ENCODE assay signal across 27 cellular contexts in genomic region chr20:7428946-7429345, GRCh38.
"Had no signal": no experiment of that assay in that cellular context is flagged by ENCODE, and none has a peak within 500 bp of the region (broad histone marks: within the 10 kb centered on the region; RNA-seq: fewer than 3 reads in every experiment).

No MANE protein-coding gene starts in this region.

- H3K4me1 ChIP-seq: stomach, suprapubic skin, testis, thyroid gland, tibial artery, tibial nerve, transverse colon, upper lobe of left lung, upper lobe of right lung, uterus, vagina had no signal

- DNase-seq: stimulated activated CD4-positive, alpha-beta T cell treated with anti-CD3 and anti-CD28 coated beads, Interleukin-2, amount 100 ng/mL, for 48 hours; stimulated activated CD4-positive, alpha-beta T cell treated with anti-CD3 and anti-CD28 coated beads, Interleukin-4, amount 100 ng/mL, for 1 hour; stimulated activated CD4-positive, alpha-beta T cell treated with anti-CD3 and anti-CD28 coated beads, Interleukin-4, amount 100 ng/mL, for 24 hours; stimulated activated CD4-positive, alpha-beta T cell treated with anti-CD3 and anti-CD28 coated beads, Interleukin-4, amount 100 ng/mL, for 4 hours; stimulated activated CD8-positive, alpha-beta memory T cell treated with anti-CD3 and anti-CD28 coated beads, Interleukin-4, amount 100 ng/mL, for 48 hours; stimulated activated naive B cell treated with anti-CD40 and anti-IgM and Interleukin-4, amounts not matched to agents 10 μg/mL and 1 μg/mL and 100 μg/mL, for 72 hours; stimulated activated naive CD4-positive, alpha-beta T cell; stimulated activated naive CD4-positive, alpha-beta T cell treated with Interleukin-2 at 50 U/mL for 16 hours; stimulated activated naive CD8-positive, alpha-beta T cell treated with anti-CD3 and anti-CD28 coated beads, Interleukin-15, amount 100 ng/mL, for 72 hours; stimulated activated naive CD8-positive, alpha-beta T cell treated with anti-CD3 and anti-CD28 coated beads, Interleukin-15, Interleukin-2, amounts not matched to agents 100 U/mL and 50 U/mL, for 24 hours; stomach; substantia nigra; testis; thyroid gland; tibial artery; transverse colon; trophoblast cell; upper lobe of left lung; upper lobe of right lung; uterus had no signal

- H3K36me3 ChIP-seq: stomach, suprapubic skin, thoracic aorta, thyroid gland, tibial artery, tibial nerve, transverse colon, upper lobe of left lung, upper lobe of right lung, uterus, vagina had no signal

- H3K27me3 ChIP-seq: stomach, suprapubic skin, testis, thyroid gland, tibial artery, tibial nerve, transverse colon, upper lobe of left lung, upper lobe of right lung, uterus, vagina had no signal

- H3K27ac ChIP-seq: stomach, suprapubic skin, testis, thoracic aorta, thyroid gland, tibial artery, tibial nerve, transverse colon, upper lobe of left lung, upper lobe of right lung, uterus, vagina had no signal

- H3K9me3 ChIP-seq: stomach, suprapubic skin, testis, thoracic aorta, thyroid gland, tibial artery, tibial nerve, transverse colon, upper lobe of left lung, upper lobe of right lung, uterus, vagina had no signal

- FAIRE-seq: urothelium cell line had no signal

- H3K4me3 ChIP-seq: stomach, suprapubic skin, testis, thoracic aorta, thyroid gland, tibial artery, tibial nerve, transverse colon, upper lobe of left lung, upper lobe of right lung, uterus, vagina had no signal

- ATAC-seq: stimulated activated effector memory CD8-positive, alpha-beta T cell treated with anti-CD3 and anti-CD28 coated beads, Interleukin-12 subunit alpha, Interleukin-12 subunit beta, amount 100 ng/mL, for 72 hours; stimulated activated memory B cell treated with anti-CD40 and anti-IgM and Interleukin-4, amounts not matched to agents 10 μg/mL and 1 μg/mL and 100 μg/mL, for 72 hours; stimulated activated naive B cell treated with anti-CD40 and anti-IgM and Interleukin-4, amounts not matched to agents 10 μg/mL and 1 μg/mL and 100 μg/mL, for 72 hours; stimulated activated naive CD8-positive, alpha-beta T cell treated with anti-CD3 and anti-CD28 coated beads, Interleukin-15, amount 100 ng/mL, for 72 hours; stimulated activated naive CD8-positive, alpha-beta T cell treated with anti-CD3 and anti-CD28 coated beads, Interleukin-15, Interleukin-2, amounts not matched to agents 100 U/mL and 50 U/mL, for 24 hours; upper lobe of right lung had no signal
